9 cellular contexts compared by ENCODE assay signal in the genomic region with DNA sequence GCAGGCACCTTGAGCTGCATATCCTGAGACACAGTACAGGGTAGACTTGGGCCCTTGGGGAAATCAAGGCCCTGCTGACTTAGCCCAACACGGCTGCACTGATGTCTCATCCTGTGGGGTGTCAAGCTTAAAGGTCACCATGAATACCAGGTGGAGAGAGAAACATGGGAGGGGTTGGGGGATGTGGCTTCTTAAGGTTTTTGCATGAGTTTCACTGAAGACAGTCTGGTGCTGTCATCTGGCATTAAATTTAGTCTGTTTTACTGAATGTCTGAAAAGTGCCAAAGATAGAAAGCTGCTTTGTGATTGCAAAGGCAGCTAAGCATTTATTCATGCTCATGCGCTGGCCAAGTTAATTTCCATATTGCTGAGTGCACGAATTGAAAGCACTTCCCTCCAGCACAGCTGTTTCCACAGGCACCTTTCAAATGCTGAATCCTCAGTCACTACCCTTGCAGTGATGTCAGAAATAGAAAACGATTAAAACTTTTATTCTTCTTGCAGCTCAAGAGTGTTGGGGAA.
A peak's percentile ranks its signal among the peaks of the same experiment; 100 is the strongest.
DNase-seq lines count a peak whose midpoint lies in the region; ATAC-seq lines count a peak whose summit lies in the region.
"Had no signal": no experiment of that assay in that cellular context is flagged by ENCODE, and none has a peak within 500 bp of the region (broad histone marks: within the 10 kb centered on the region; RNA-seq: fewer than 3 reads in every experiment).

No MANE protein-coding gene starts in this region.

- H3K27me3 ChIP-seq in adipocyte (replicated peaks; ENCODE audit: control insufficient read depth, insufficient read depth, low read length), result no peaks in the 10 kb centered on the region

- peak overlapping the region; percentile 25 for H3K4me3 ChIP-seq in adipocyte (ENCODE audit: low read length)
- H3K4me3 ChIP-seq: skin epidermis had no signal

- peaks cover 26% of the 10 kb centered on the region for H3K4me1 ChIP-seq in ES-I3 (ENCODE audit: insufficient read depth, low read length)
- H3K4me1 ChIP-seq in adipocyte (ENCODE audit: control insufficient read depth, insufficient read depth, low read length), result peaks cover 22% of the 10 kb centered on the region

- H3K9me3 ChIP-seq in ES-I3 (ENCODE audit: control insufficient read depth, insufficient read depth, low read length) (no peaks in the 10 kb centered on the region), adipocyte (ENCODE audit: control insufficient read depth, low read length) (no peaks in the 10 kb centered on the region)

- peak; percentile 89 for ATAC-seq in GM19467 (IDR thresholded peaks at IDR 0.05; ENCODE audit: unreplicated experiment)
- ATAC-seq in HG03442 (IDR thresholded peaks at IDR 0.05; ENCODE audit: unreplicated experiment), result peak; percentile 88

- no peak for DNase-seq in adipocyte (ENCODE audit: low read depth)
- DNase-seq in renal cortical epithelial cell (ENCODE audit: low read depth), result peak; percentile 46
- no peak for DNase-seq in NCI-H345 treated with DMSO at 0.1 percent for 48 hours (lab: John Stamatoyannopoulos, UW; ENCODE audit: unreplicated experiment)
- DNase-seq in CD1c-positive myeloid dendritic cell (ENCODE audit: extremely low spot score), result no peak
- DNase-seq in D341Med (ENCODE audit: low spot score), result no peak

- no peaks in the 10 kb centered on the region for H3K36me3 ChIP-seq in ES-I3 (ENCODE audit: insufficient read depth, low read length)
- no peaks in the 10 kb centered on the region for H3K36me3 ChIP-seq in adipocyte (ENCODE audit: control insufficient read depth, insufficient read depth, low read length, severe bottlenecking)

- H3K9ac ChIP-seq in ES-I3 (ENCODE audit: low read depth, low read length) (peak overlapping the region; percentile 12; the same call in 1 of the 2 replicates), adipocyte (ENCODE audit: low read length) (no peak overlapping the region)
